In genomic region chr12:53004582-53004981, GRCh38 we compare ENCODE assay signal across 12 cellular contexts. TPM values are rescaled to one million over a fixed set of nuclear protein-coding genes. Genes with fewer than 3 reads are reported as not detected.
DNase-seq lines count a peak whose midpoint lies in the region; ATAC-seq, FAIRE-seq and TF ChIP-seq lines count a peak whose summit lies in the region.
"Had no signal": no experiment of that assay in that cellular context is flagged by ENCODE, and none has a peak within 500 bp of the region (broad histone marks: within the 10 kb centered on the region; RNA-seq: fewer than 3 reads in every experiment).

No MANE protein-coding gene starts in this region.

- no peak overlapping the region for H3K18ac ChIP-seq in IMR-90 (ENCODE audit: low read depth, low read length)

- peaks cover 47% of the 10 kb centered on the region for H3K79me2 ChIP-seq in K562 (ENCODE audit: control insufficient read depth, insufficient read depth, low read length)

- H3K36me3 ChIP-seq in IMR-90 (ENCODE audit: control insufficient read depth, insufficient read depth, low read length) (no peaks in the 10 kb centered on the region; the same call in 1 of the 2 replicates), K562 (ENCODE audit: control insufficient read depth, insufficient read depth, low read length) (peaks cover 22% of the 10 kb centered on the region)
- peaks cover 0 to 5% (median 0%) of the 10 kb centered on the region in 3 experiments for H3K36me3 ChIP-seq in naive thymus-derived CD4-positive, alpha-beta T cell (ENCODE audit: control insufficient read depth in 2 of 3, insufficient read depth in 3 of 3, low read length in 3 of 3)

- 0 out of 2 replicates have a peak overlapping the region, but pooled peaks have one; percentile 33 for H3K23ac ChIP-seq in IMR-90 (ENCODE audit: low read depth, low read length)

- H3K56ac ChIP-seq in IMR-90 (ENCODE audit: extremely low read depth, insufficient read depth, low read length), result no peak overlapping the region

- no peak overlapping the region for H2BK5ac ChIP-seq in IMR-90 (ENCODE audit: low read depth, low read length, poor library complexity, severe bottlenecking)

- H3K4me2 ChIP-seq in IMR-90 (ENCODE audit: low read depth, low read length) (no peak overlapping the region; the same call in 1 of the 2 replicates), K562 (ENCODE audit: insufficient read depth, low read length) (peak overlapping the region; percentile 87)

- FAIRE-seq in K562 (lab: Jason Lieb, UNC), result no peak

- no peak overlapping the region; the same call in 2 of the 3 replicates for H2BK15ac ChIP-seq in IMR-90 (ENCODE audit: low read depth, low read length)

- H3K27me3 Mint-ChIP-seq in naive thymus-derived CD4-positive, alpha-beta T cell, result peaks cover 0 to 17% (median 6%) of the 10 kb centered on the region in 5 donors

- H3K27me3 ChIP-seq in IMR-90 (ENCODE audit: control insufficient read depth, insufficient read depth, low read length) (no peaks in the 10 kb centered on the region), K562 (ENCODE audit: control insufficient read depth in 2 of 2, insufficient read depth in 2 of 2, low read length in 2 of 2) (no peaks in the 10 kb centered on the region)
- H3K27me3 ChIP-seq in naive thymus-derived CD4-positive, alpha-beta T cell (ENCODE audit: control insufficient read depth in 2 of 2, insufficient read depth in 2 of 2, low read length in 2 of 2), result no peaks in the 10 kb centered on the region
- H3K27me3 ChIP-seq: gastrocnemius medialis had no signal

- TF ChIP-seq POLR2A in IMR-90 (IDR thresholded peaks at IDR 0.05; ENCODE audit: low read depth, low read length), result no peak
- TF ChIP-seq POLR2A in K562 (conservative IDR thresholded peaks at IDR 0.05), result no peak

- TF ChIP-seq EP300 in K562 (IDR thresholded peaks at IDR 0.05; ENCODE audit: low read length), result no peak

- TF ChIP-seq RAD21 in IMR-90 (IDR thresholded peaks at IDR 0.05; ENCODE audit: low read length) (no peak), K562 (CRISPR knock-in tag; conservative IDR thresholded peaks at IDR 0.05 in 1 of 2, IDR thresholded peaks at IDR 0.05 in 1 of 2) (no peak)

- H3K9ac ChIP-seq in IMR-90 (ENCODE audit: low read depth, low read length), result 0 out of 2 replicates have a peak overlapping the region, but pooled peaks have one; percentile 23
- peak overlapping the region; percentile 53 to 83; a peak in 3 of 4 replicates for H3K9ac ChIP-seq in K562 (ENCODE audit: insufficient read depth in 1 of 2, low read depth in 2 of 2, low read length in 2 of 2)

- POLR2A ChIA-PET in IMR-90 (lab: Charles Lee; ENCODE audit: unreplicated experiment), result no interaction called here
- POLR2A ChIA-PET in K562 (lab: Yijun Ruan, JAX), result interaction anchor here (0.6 kb wide), 1 partner anchor 416 kb away, joined by 5 read pairs; no protein-coding TSS in a partner anchor
- POLR2A ChIA-PET in naive thymus-derived CD4-positive, alpha-beta T cell (lab: Charles Lee), result interaction anchor here (0.7 kb wide), 1 partner anchor 33 kb away, joined by 3 read pairs; no protein-coding TSS in a partner anchor

- H3K79me1 ChIP-seq in IMR-90 (ENCODE audit: low read depth in 1 of 2, low read length in 2 of 2), result peaks cover 17 to 34% of the 10 kb centered on the region in 2 experiments; a peak in 3 of 4 replicates

- H3K4ac ChIP-seq in IMR-90 (ENCODE audit: low read depth, low read length), result peak overlapping the region; percentile 22

- CTCF ChIA-PET in IMR-90 (lab: Yijun Ruan, JAX) (no interaction called here), K562 (lab: Yijun Ruan, JAX; ENCODE audit: low intra/inter-chr PET ratio) (no interaction called here)
- CTCF ChIA-PET in naive thymus-derived CD4-positive, alpha-beta T cell (lab: Charles Lee), result no interaction called here

- 84% methylated on average over 2 of the region's 2 CpGs; no CpG with 5 or more reads in 1 of the 2 experiments for WGBS in IMR-90 (ENCODE audit: extremely low coverage in 2 of 2, insufficient read length in 1 of 2), 2 experiments
- WGBS in K562 (ENCODE audit: insufficient coverage, low coverage, missing lambda C conversion rate), result 59% methylated on average over 2 of the region's 2 CpGs

- peak overlapping the region in 5 of 9 donors; percentile 45 to 99 (median 76) for H3K27ac Mint-ChIP-seq in naive thymus-derived CD4-positive, alpha-beta T cell

- ATAC-seq in IMR-90 (ENCODE audit: low read depth) (no peak), K562 (no peak), GM18520 (IDR thresholded peaks at IDR 0.05; ENCODE audit: unreplicated experiment) (no peak)
- no peak for ATAC-seq in naive thymus-derived CD4-positive, alpha-beta T cell
- ATAC-seq: gastrocnemius medialis had no signal

- H3K27ac ChIP-seq in IMR-90 (ENCODE audit: insufficient read depth, low read length) (no peak overlapping the region), K562 (ENCODE audit: extremely low read depth, low read depth, low read length) (peak overlapping the region; percentile 76; the same call in 2 of the 3 replicates)
- peak overlapping the region; percentile 86 for H3K27ac ChIP-seq in naive thymus-derived CD4-positive, alpha-beta T cell (ENCODE audit: low read depth, low read length)

- H3K4me3 Mint-ChIP-seq in naive thymus-derived CD4-positive, alpha-beta T cell, result peak overlapping the region in 3 of 10 donors; percentile 13 to 98 (median 15)

- H3K9me1 ChIP-seq in IMR-90 (ENCODE audit: insufficient read depth, low read length) (peaks cover 7% of the 10 kb centered on the region), K562 (ENCODE audit: control insufficient read depth, insufficient read depth, low read length) (no peaks in the 10 kb centered on the region)

- H4K20me1 ChIP-seq in IMR-90 (ENCODE audit: insufficient read depth, low read length), result peaks cover 30% of the 10 kb centered on the region
- peaks cover 20% of the 10 kb centered on the region; the same call in 1 of the 2 replicates for H4K20me1 ChIP-seq in K562 (replicated peaks; ENCODE audit: control insufficient read depth, insufficient read depth, low read length)

- H2BK20ac ChIP-seq in IMR-90 (ENCODE audit: low read depth, low read length), result no peak overlapping the region

- H2AK5ac ChIP-seq in IMR-90 (ENCODE audit: low read depth, low read length), result peak overlapping the region; percentile 25; the same call in 1 of the 2 replicates

- intact Hi-C loops in IMR-90 (cut with micrococcal nuclease) (no loop called here), K562 (cut with micrococcal nuclease) (no loop called here)
- intact Hi-C loops in naive thymus-derived CD4-positive, alpha-beta T cell (cut with micrococcal nuclease), result loop anchor here in 1 of 2 donors (10.0 kb wide), 2 partner anchors 980 to 1960 kb away; partner anchors contain the start of gene LETMD1

- H3K4me1 Mint-ChIP-seq in naive thymus-derived CD4-positive, alpha-beta T cell, result peaks cover 18 to 43% (median 33%) of the 10 kb centered on the region in 7 donors

- H2AK9ac ChIP-seq in IMR-90 (replicated peaks; ENCODE audit: low read depth, low read length, poor library complexity), result no peak overlapping the region

- H2AFZ ChIP-seq in IMR-90 (replicated peaks; ENCODE audit: low read length, poor library complexity) (no peak overlapping the region), K562 (ENCODE audit: low read depth, low read length) (peak overlapping the region; percentile 80)

- H3K4me1 ChIP-seq in IMR-90 (ENCODE audit: control insufficient read depth, insufficient read depth, low read length) (peaks cover 7% of the 10 kb centered on the region), K562 (replicated peaks in 1 of 2; ENCODE audit: control insufficient read depth in 2 of 2, insufficient read depth in 2 of 2, low read length in 2 of 2) (peaks cover 6 to 18% of the 10 kb centered on the region in 2 experiments; a peak in 3 of 5 replicates)
- H3K4me1 ChIP-seq in naive thymus-derived CD4-positive, alpha-beta T cell (ENCODE audit: control insufficient read depth in 2 of 2, insufficient read depth in 2 of 2, low read length in 2 of 2), result peaks cover 21 to 25% of the 10 kb centered on the region in 2 donors

- peak overlapping the region; percentile 12; the same call in 1 of the 2 replicates for H3K14ac ChIP-seq in IMR-90 (replicated peaks; ENCODE audit: low read depth, low read length)

- peaks cover 0 to 8% (median 0%) of the 10 kb centered on the region in 11 donors for H3K9me3 Mint-ChIP-seq in naive thymus-derived CD4-positive, alpha-beta T cell

- H2BK120ac ChIP-seq in IMR-90 (ENCODE audit: low read depth, low read length), result no peak overlapping the region

- no peak overlapping the region for H4K5ac ChIP-seq in IMR-90 (ENCODE audit: low read depth, low read length)

- no peak for TF ChIP-seq CTCF in IMR-90 (conservative IDR thresholded peaks at IDR 0.05; ENCODE audit: low read depth, low read length)
- no peak for TF ChIP-seq CTCF in K562 (IDR thresholded peaks at IDR 0.05 in 2 of 3, conservative IDR thresholded peaks at IDR 0.05 in 1 of 3; ENCODE audit: insufficient read depth in 2 of 3, low read depth in 1 of 3, low read length in 3 of 3)

- dilution Hi-C loops in IMR-90 (cut with HindIII; ENCODE audit: low sequenced_read_pairs, unreplicated experiment), result no loop called here

- no peak overlapping the region for H4K91ac ChIP-seq in IMR-90 (ENCODE audit: insufficient read depth, low read depth, low read length)

- H3K9me3 ChIP-seq in IMR-90 (ENCODE audit: control insufficient read depth, insufficient read depth, low read length) (no peaks in the 10 kb centered on the region), K562 (replicated peaks; ENCODE audit: control insufficient read depth, insufficient read depth, low read depth, low read length) (no peaks in the 10 kb centered on the region)
- no peaks in the 10 kb centered on the region for H3K9me3 ChIP-seq in naive thymus-derived CD4-positive, alpha-beta T cell (ENCODE audit: control insufficient read depth in 2 of 3, low read length in 3 of 3)
- H3K9me3 ChIP-seq: gastrocnemius medialis had no signal

- no TSS peak for BruUV-seq in IMR-90 (replicated peaks; lab: Mats Ljungman, UMichigan)
- BruUV-seq in K562 (replicated peaks; lab: Mats Ljungman, UMichigan), result no TSS peak

- in situ Hi-C loops in Caki2 (cut with HindIII; ENCODE audit: low pct_unique_long_range_greater_than_20kb, low sequenced_read_pairs) (no loop called here), IMR-90 (cut with MboI; ENCODE audit: low sequenced_read_pairs) (no loop called here), K562 (cut with MboI) (no loop called here)

- H4K8ac ChIP-seq in IMR-90 (ENCODE audit: low read depth in 2 of 2, low read length in 2 of 2), result peak overlapping the region in 1 of 2 experiments; percentile 26; a peak in 1 of 4 replicates

- DNase-seq in Caki2 (ENCODE audit: low read depth) (peak; percentile 37), IMR-90 (peak; percentile 24), K562 (ENCODE audit: extremely low read depth in 1 of 4, low spot score in 3 of 4) (peak in 1 of 4 experiments; percentile 29), Ammon's horn (ENCODE audit: low spot score) (no peak), UCSD-AML1 (lab: John Stamatoyannopoulos, UW; ENCODE audit: unreplicated experiment) (no peak)
- DNase-seq in naive thymus-derived CD4-positive, alpha-beta T cell, result no peak
- DNase-seq in activated CD4-positive, CD25-positive, alpha-beta regulatory T cell (lab: John Stamatoyannopoulos, UW), result no peak
- DNase-seq: NCI-H1105 treated with DMSO at 0.1 percent for 48 hours, SHP77 had no signal

- H3K4me3 ChIP-seq in IMR-90 (ENCODE audit: insufficient read depth, low read depth, low read length) (no peak overlapping the region), K562 (peak overlapping the region; percentile 76)
- no peak overlapping the region for H3K4me3 ChIP-seq in naive thymus-derived CD4-positive, alpha-beta T cell (ENCODE audit: low read length)

- peaks cover 0 to 8% (median 0%) of the 10 kb centered on the region in 5 donors for H3K36me3 Mint-ChIP-seq in naive thymus-derived CD4-positive, alpha-beta T cell

RNA-seq across cellular contexts. Expression of gene EIF4B, which starts 1.7 kb away (rescaled TPM):
- total RNA-seq in Caki2 (2014; rRNA removed; shearing (Covaris generic); ENCODE audit: low replicate concordance), result 834 and 874 TPM in 2 replicates
- total RNA-seq in IMR-90 (2012; rRNA removed) (671 and 1,144 TPM in 2 replicates), K562 (2014; rRNA removed) (617 and 636 TPM in 2 replicates), K562 (2014; rRNA removed; fragmentation: Illumina TruSeq; extraction: Trizol) (669 and 710 TPM in 2 replicates), K562 (2015; rRNA removed; fragmentation: Illumina TruSeq; extraction: Trizol) (624 and 636 TPM in 2 replicates), K562 (2021) (535 and 617 TPM in 2 replicates)
- polyA plus RNA-seq in IMR-90 (2012; rRNA removed) (227 and 313 TPM in 2 replicates), K562 (2011; rRNA removed) (489 and 497 TPM in 2 replicates), K562 (2014; fragmentation: Illumina TruSeq; extraction: Trizol) (552 and 578 TPM in 2 replicates), K562 (2014; fragmentation: Nextera tagmentation; extraction: Ambion mirVana) (100 to 1,000 TPM; 138 to 150 TPM), K562 (2014; rRNA removed) (312 and 317 TPM in 2 replicates)
- polyA plus RNA-seq in IMR-90 (2012; cell fraction: cytosol; rRNA removed), result 54.7 and 79.0 TPM in 2 replicates
- polyA plus RNA-seq in IMR-90 (2012; cell fraction: nucleus; rRNA removed; ENCODE audit: low replicate concordance), result 40.3 and 157 TPM in 2 replicates
- total RNA-seq in K562 (2011; cell fraction: chromatin; rRNA removed; ENCODE audit: low replicate concordance), result 260 and 374 TPM in 2 replicates
- 137 and 149 TPM in 2 replicates for total RNA-seq in K562 (2011; cell fraction: nucleolus; rRNA removed)
- total RNA-seq in K562 (2011; cell fraction: nucleoplasm; rRNA removed), result 211 and 264 TPM in 2 replicates
- polyA plus RNA-seq in K562 (2011; cell fraction: cytosol; rRNA removed), result 278 and 542 TPM in 2 replicates
- polyA plus RNA-seq in K562 (2011; cell fraction: nucleus; rRNA removed), result 180 and 236 TPM in 2 replicates
- polyA plus RNA-seq in K562 (2012), result 383 and 523 TPM in 2 replicates
- polyA minus RNA-seq in K562 (2011; rRNA and poly(A)+ RNA removed), result 1,377 and 1,493 TPM in 2 replicates
- polyA minus RNA-seq in K562 (2011; cell fraction: cytosol; rRNA and poly(A)+ RNA removed), result 466 and 538 TPM in 2 replicates
- polyA minus RNA-seq in K562 (2011; cell fraction: nucleus; rRNA and poly(A)+ RNA removed), result 102 and 253 TPM in 2 replicates
- total RNA-seq in naive thymus-derived CD4-positive, alpha-beta T cell, result 100 to 1,000 TPM; 380 to 919 (median 833) TPM
- polyA plus RNA-seq in naive thymus-derived CD4-positive, alpha-beta T cell, result 100 to 1,000 TPM; 134 to 145 TPM

RNA-seq across cellular contexts. Expression of gene TNS2, which starts 45.3 kb away (rescaled TPM):
- 5.1 and 5.6 TPM in 2 replicates for total RNA-seq in Caki2 (2014; rRNA removed; shearing (Covaris generic); ENCODE audit: low replicate concordance)
- total RNA-seq in IMR-90 (2012; rRNA removed), result 10.4 and 10.6 TPM in 2 replicates
- polyA plus RNA-seq in IMR-90 (2012; rRNA removed), result 67.2 and 68.0 TPM in 2 replicates
- 18.8 and 35.8 TPM in 2 replicates for polyA plus RNA-seq in IMR-90 (2012; cell fraction: cytosol; rRNA removed)
- polyA plus RNA-seq in IMR-90 (2012; cell fraction: nucleus; rRNA removed; ENCODE audit: low replicate concordance), result 243 and 578 TPM in 2 replicates
- 7.1 and 23.0 TPM in 2 replicates for total RNA-seq in K562 (2011; cell fraction: chromatin; rRNA removed; ENCODE audit: low replicate concordance)
- total RNA-seq in K562 (2011; cell fraction: nucleolus; rRNA removed), result 8.0 and 14.7 TPM in 2 replicates
- 8.0 and 11.1 TPM in 2 replicates for total RNA-seq in K562 (2011; cell fraction: nucleoplasm; rRNA removed)
- 1.2 and 1.3 TPM in 2 replicates for total RNA-seq in K562 (2014; rRNA removed)
- total RNA-seq in K562 (2014; rRNA removed; fragmentation: Illumina TruSeq; extraction: Trizol), result 0.41 and 0.73 TPM in 2 replicates
- total RNA-seq in K562 (2015; rRNA removed; fragmentation: Illumina TruSeq; extraction: Trizol), result 0.65 and 0.79 TPM in 2 replicates
- 2.8 and 3.1 TPM in 2 replicates for total RNA-seq in K562 (2021)
- 1.3 and 1.7 TPM in 2 replicates for polyA plus RNA-seq in K562 (2011; rRNA removed)
- 0.91 and 1.3 TPM in 2 replicates for polyA plus RNA-seq in K562 (2011; cell fraction: cytosol; rRNA removed)
- polyA plus RNA-seq in K562 (2011; cell fraction: nucleus; rRNA removed), result 7.6 and 16.8 TPM in 2 replicates
- polyA plus RNA-seq in K562 (2012), result 1.5 and 2.8 TPM in 2 replicates
- polyA plus RNA-seq in K562 (2014; fragmentation: Illumina TruSeq; extraction: Trizol), result 1.4 and 1.6 TPM in 2 replicates
- polyA plus RNA-seq in K562 (2014; fragmentation: Nextera tagmentation; extraction: Ambion mirVana), result under 1 TPM in 1 of 2 experiments, not detected in 1; 0.28 TPM
- 1.0 and 2.8 TPM in 2 replicates for polyA plus RNA-seq in K562 (2014; rRNA removed)
- 2.3 and 2.9 TPM in 2 replicates for polyA minus RNA-seq in K562 (2011; rRNA and poly(A)+ RNA removed)
- 4.6 and 4.9 TPM in 2 replicates for polyA minus RNA-seq in K562 (2011; cell fraction: cytosol; rRNA and poly(A)+ RNA removed)
- polyA minus RNA-seq in K562 (2011; cell fraction: nucleus; rRNA and poly(A)+ RNA removed), result 9.4 and 13.6 TPM in 2 replicates
- total RNA-seq in naive thymus-derived CD4-positive, alpha-beta T cell, result 1 to 10 TPM in 4 of 5 experiments, under 1 TPM in 1; 0.73 to 4.4 (median 2.5) TPM
- polyA plus RNA-seq in naive thymus-derived CD4-positive, alpha-beta T cell, result under 1 TPM; 0.26 to 0.30 TPM

RNA-seq across cellular contexts. Expression of gene KRT18, which starts 55.7 kb away (rescaled TPM):
- total RNA-seq in Caki2 (2014; rRNA removed; shearing (Covaris generic); ENCODE audit: low replicate concordance), result 205 and 247 TPM in 2 replicates
- 465 and 488 TPM in 2 replicates for total RNA-seq in IMR-90 (2012; rRNA removed)
- 272 and 287 TPM in 2 replicates for polyA plus RNA-seq in IMR-90 (2012; rRNA removed)
- polyA plus RNA-seq in IMR-90 (2012; cell fraction: cytosol; rRNA removed), result 215 and 331 TPM in 2 replicates
- polyA plus RNA-seq in IMR-90 (2012; cell fraction: nucleus; rRNA removed; ENCODE audit: low replicate concordance), result 179 and 252 TPM in 2 replicates
- 104 and 217 TPM in 2 replicates for total RNA-seq in K562 (2011; cell fraction: chromatin; rRNA removed; ENCODE audit: low replicate concordance)
- total RNA-seq in K562 (2011; cell fraction: nucleolus; rRNA removed), result 123 and 155 TPM in 2 replicates
- 141 and 184 TPM in 2 replicates for total RNA-seq in K562 (2011; cell fraction: nucleoplasm; rRNA removed)
- total RNA-seq in K562 (2014; rRNA removed), result 486 and 561 TPM in 2 replicates
- total RNA-seq in K562 (2014; rRNA removed; fragmentation: Illumina TruSeq; extraction: Trizol), result 206 and 246 TPM in 2 replicates
- total RNA-seq in K562 (2015; rRNA removed; fragmentation: Illumina TruSeq; extraction: Trizol), result 279 and 281 TPM in 2 replicates
- total RNA-seq in K562 (2021), result 332 and 346 TPM in 2 replicates
- 349 and 358 TPM in 2 replicates for polyA plus RNA-seq in K562 (2011; rRNA removed)
- polyA plus RNA-seq in K562 (2011; cell fraction: cytosol; rRNA removed), result 448 and 603 TPM in 2 replicates
- 384 and 542 TPM in 2 replicates for polyA plus RNA-seq in K562 (2011; cell fraction: nucleus; rRNA removed)
- 369 and 519 TPM in 2 replicates for polyA plus RNA-seq in K562 (2012)
- polyA plus RNA-seq in K562 (2014; fragmentation: Illumina TruSeq; extraction: Trizol), result 323 and 346 TPM in 2 replicates
- polyA plus RNA-seq in K562 (2014; fragmentation: Nextera tagmentation; extraction: Ambion mirVana), result 10 to 100 TPM; 26.3 to 34.2 TPM
- polyA plus RNA-seq in K562 (2014; rRNA removed), result 231 and 235 TPM in 2 replicates
- polyA minus RNA-seq in K562 (2011; rRNA and poly(A)+ RNA removed), result 306 and 320 TPM in 2 replicates
- polyA minus RNA-seq in K562 (2011; cell fraction: cytosol; rRNA and poly(A)+ RNA removed), result 439 and 476 TPM in 2 replicates
- 86.2 and 137 TPM in 2 replicates for polyA minus RNA-seq in K562 (2011; cell fraction: nucleus; rRNA and poly(A)+ RNA removed)
- 10 to 100 TPM in 3 of 5 experiments, 1 to 10 TPM in 1, under 1 TPM in 1; 0.46 to 12.0 (median 10.1) TPM for total RNA-seq in naive thymus-derived CD4-positive, alpha-beta T cell
- polyA plus RNA-seq in naive thymus-derived CD4-positive, alpha-beta T cell, result 10 to 100 TPM; 14.1 to 23.1 TPM
- total RNA-seq: myocyte had no signal

Comparison
In these comparisons a context has a peak if more than half of its experiments do, and no peak if none do; other contexts are left out.
1. DNase-seq: peak in Caki2 (single experiment) and IMR-90 (single experiment); none in naive thymus-derived CD4-positive, alpha-beta T cell (0 of 9), Ammon's horn (single experiment), activated CD4-positive, CD25-positive, alpha-beta regulatory T cell (0 of 4) and UCSD-AML1 (single experiment).
2. RNA of gene KRT18, which starts 55.7 kb away (total RNA-seq): 465 to 488 TPM in IMR-90, 104 to 561 TPM in K562 and 205 to 247 TPM in Caki2; 0.46 to 12.0 TPM in naive thymus-derived CD4-positive, alpha-beta T cell; every median in the first group is over 4 times any median in the second.